In genomic region chr12:82968644-82969339, GRCh38 we compare ENCODE assay signal across 17 cellular contexts.
DNase-seq lines count a peak whose midpoint lies in the region; ATAC-seq and TF ChIP-seq lines count a peak whose summit lies in the region.
"Had no signal": no experiment of that assay in that cellular context is flagged by ENCODE, and none has a peak within 500 bp of the region (broad histone marks: within the 10 kb centered on the region; RNA-seq: fewer than 3 reads in every experiment).

No MANE protein-coding gene starts in this region.

- ATAC-seq in SK-N-SH treated with all-trans-retinoic acid at 6 μM for 48 hours (no peak), HG02884 (IDR thresholded peaks at IDR 0.05; ENCODE audit: unreplicated experiment) (no peak), HG03457 (IDR thresholded peaks at IDR 0.05; ENCODE audit: unreplicated experiment) (no peak), GM18909 (IDR thresholded peaks at IDR 0.05; ENCODE audit: poor library complexity, unreplicated experiment) (no peak)
- ATAC-seq: HCT116, Panc1, Right ventricle myocardium inferior had no signal

- TF ChIP-seq CTCF in BE2C (IDR thresholded peaks at IDR 0.05; ENCODE audit: low read depth, low read length): no peak

- no peaks in the 10 kb centered on the region for H3K9me3 ChIP-seq in BE2C
- H3K9me3 ChIP-seq: BLaER1 had no signal

- no peaks in the 10 kb centered on the region for H3K27me3 ChIP-seq in BE2C
- H3K27me3 ChIP-seq: BLaER1 had no signal

- DNase-seq in BE2C: peak; percentile 48
- DNase-seq in GF-D8 (lab: John Stamatoyannopoulos, UW): peak; percentile 42
- peak; percentile 84 for DNase-seq in NCI-H2171 (lab: John Stamatoyannopoulos, UW)
- no peak for DNase-seq in COR-L47 (lab: John Stamatoyannopoulos, UW)
- DNase-seq: GM23248, NCI-H1048, NCI-H1694, NCI-H345, NCI-H748 treated with DMSO at 0.1 percent for 48 hours had no signal

- peaks cover 30% of the 10 kb centered on the region for H3K4me1 ChIP-seq in BE2C
- H3K4me1 ChIP-seq: BLaER1 had no signal

- H3K4me3 ChIP-seq in BE2C (ENCODE audit: low read depth, low read length): no peak overlapping the region
- H3K4me3 ChIP-seq: BLaER1, GM23248 had no signal

- H3K36me3 ChIP-seq in BE2C: no peaks in the 10 kb centered on the region
- H3K36me3 ChIP-seq: BLaER1 had no signal

TF ChIP-seq in SK-N-SH treated with all-trans-retinoic acid at 6 μM for 48 hours, 23 proteins besides CTCF, POLR2A, EP300 and RAD21:
- no peak for TF ChIP-seq RARB (CRISPR knock-in tag; IDR thresholded peaks at IDR 0.05)
- 0 out of 2 replicates have a peak, but pooled peaks have one; percentile 50 for TF ChIP-seq TSHZ2 (CRISPR knock-in tag; IDR thresholded peaks at IDR 0.05)
- peak; percentile 78; the same call in 1 of the 2 replicates for TF ChIP-seq TCF4 (CRISPR knock-in tag; IDR thresholded peaks at IDR 0.05; ENCODE audit: borderline replicate concordance)
- TF ChIP-seq ISL1 (CRISPR knock-in tag; IDR thresholded peaks at IDR 0.05): peak; percentile 68
- no peak for TF ChIP-seq GLIS3 (CRISPR knock-in tag; IDR thresholded peaks at IDR 0.05)
